ENCODE assay signal across 1 cellular context in the genomic region with DNA sequence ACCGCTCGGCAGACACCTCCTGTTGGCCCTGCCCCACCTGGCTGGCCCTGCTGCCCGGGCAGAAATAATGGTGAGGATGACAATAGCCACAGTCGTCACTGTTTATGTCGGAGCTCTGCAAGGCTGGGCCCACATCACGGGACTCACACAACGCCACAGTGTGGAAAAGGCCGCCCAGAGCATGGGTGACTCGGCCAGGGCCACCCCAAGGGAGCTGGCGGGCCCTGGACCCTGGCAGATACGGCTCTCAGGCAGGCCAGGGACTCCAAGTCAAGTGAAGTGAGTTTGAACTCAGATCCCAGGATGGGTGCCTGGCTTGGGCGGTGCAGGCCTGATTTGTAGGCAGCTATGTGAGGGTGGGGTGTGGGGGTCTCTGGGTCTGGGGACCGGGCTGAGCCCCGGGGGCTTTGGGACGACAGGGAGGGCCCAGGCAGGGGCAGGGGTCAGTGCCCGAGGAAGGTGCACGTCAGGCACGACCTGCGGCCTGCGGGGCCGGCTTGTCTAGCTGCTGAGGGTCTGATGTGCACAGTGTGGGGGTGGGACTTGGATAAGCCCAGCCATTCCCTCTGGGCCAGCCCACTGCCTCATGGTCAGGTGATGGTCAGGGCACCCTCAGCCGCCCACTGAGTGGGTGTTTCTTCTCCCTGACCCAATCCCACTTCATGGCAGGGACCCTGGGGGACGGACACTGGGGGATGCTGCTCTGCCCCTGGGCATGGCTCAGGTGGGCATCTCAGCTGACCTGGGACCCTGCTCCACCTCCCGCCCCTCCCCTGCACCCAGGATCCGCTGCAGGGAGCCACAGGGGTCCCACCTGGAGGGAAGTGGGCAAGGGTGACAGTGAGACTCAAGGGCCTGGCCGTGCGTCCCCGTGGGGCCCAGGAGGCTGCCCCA.
TF ChIP-seq lines count a peak whose summit lies in the region.

No MANE protein-coding gene starts in this region.

TF ChIP-seq in HEK293, 187 proteins besides CTCF, POLR2A, EP300 and RAD21 (continued from another document):
- TF ChIP-seq, protein P1, sequence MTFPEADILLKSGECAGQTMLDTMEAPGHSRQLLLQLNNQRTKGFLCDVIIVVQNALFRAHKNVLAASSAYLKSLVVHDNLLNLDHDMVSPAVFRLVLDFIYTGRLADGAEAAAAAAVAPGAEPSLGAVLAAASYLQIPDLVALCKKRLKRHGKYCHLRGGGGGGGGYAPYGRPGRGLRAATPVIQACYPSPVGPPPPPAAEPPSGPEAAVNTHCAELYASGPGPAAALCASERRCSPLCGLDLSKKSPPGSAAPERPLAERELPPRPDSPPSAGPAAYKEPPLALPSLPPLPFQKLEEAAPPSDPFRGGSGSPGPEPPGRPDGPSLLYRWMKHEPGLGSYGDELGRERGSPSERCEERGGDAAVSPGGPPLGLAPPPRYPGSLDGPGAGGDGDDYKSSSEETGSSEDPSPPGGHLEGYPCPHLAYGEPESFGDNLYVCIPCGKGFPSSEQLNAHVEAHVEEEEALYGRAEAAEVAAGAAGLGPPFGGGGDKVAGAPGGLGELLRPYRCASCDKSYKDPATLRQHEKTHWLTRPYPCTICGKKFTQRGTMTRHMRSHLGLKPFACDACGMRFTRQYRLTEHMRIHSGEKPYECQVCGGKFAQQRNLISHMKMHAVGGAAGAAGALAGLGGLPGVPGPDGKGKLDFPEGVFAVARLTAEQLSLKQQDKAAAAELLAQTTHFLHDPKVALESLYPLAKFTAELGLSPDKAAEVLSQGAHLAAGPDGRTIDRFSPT (tag by site-specific recombination; IDR thresholded peaks at IDR 0.05): 0 out of 2 replicates have a peak, but pooled peaks have one; percentile 35
- TF ChIP-seq ZFHX2 (tag by site-specific recombination; conservative IDR thresholded peaks at IDR 0.05): peak; percentile 64; the same call in 1 of the 2 replicates
